ENCODE assay signal across 2 cellular contexts in genomic region chr16:2468725-2469398, GRCh38.
A peak's percentile ranks its signal among the peaks of the same experiment; 100 is the strongest.
TF ChIP-seq lines count a peak whose summit lies in the region.

No MANE protein-coding gene starts in this region.

TF ChIP-seq in GM12891, 5 proteins besides CTCF, POLR2A, EP300 and RAD21:
- no peak for TF ChIP-seq PAX5 (IDR thresholded peaks at IDR 0.05; ENCODE audit: insufficient read depth, low read length, severe bottlenecking)
- TF ChIP-seq POU2F2 (IDR thresholded peaks at IDR 0.05; ENCODE audit: low read depth, low read length), result no peak
- no peak for TF ChIP-seq TAF1 (IDR thresholded peaks at IDR 0.05; ENCODE audit: low read depth, low read length)
- TF ChIP-seq POLR2AphosphoS5 (IDR thresholded peaks at IDR 0.05; ENCODE audit: low read depth, low read length), result no peak
- no peak for TF ChIP-seq SPI1 (IDR thresholded peaks at IDR 0.05; ENCODE audit: low read depth, low read length)

TF ChIP-seq in HepG2, 621 proteins besides CTCF, POLR2A, EP300 and RAD21:
- TF ChIP-seq AKAP8 (CRISPR knock-in tag; IDR thresholded peaks at IDR 0.05), result 0 out of 2 replicates have a peak, but pooled peaks have one; percentile 12
- TF ChIP-seq HES4 (CRISPR knock-in tag; IDR thresholded peaks at IDR 0.05; ENCODE audit: borderline replicate concordance), result no peak
- TF ChIP-seq ZSCAN20 (CRISPR knock-in tag; IDR thresholded peaks at IDR 0.05; ENCODE audit: borderline replicate concordance), result no peak
- TF ChIP-seq CAMTA2 (CRISPR knock-in tag; IDR thresholded peaks at IDR 0.05; ENCODE audit: borderline replicate concordance), result no peak
- TF ChIP-seq CREM (IDR thresholded peaks at IDR 0.05), result no peak
- no peak for TF ChIP-seq CREM (CRISPR knock-in tag; IDR thresholded peaks at IDR 0.05)
- TF ChIP-seq MTF1 (CRISPR knock-in tag; IDR thresholded peaks at IDR 0.05), result 0 out of 2 replicates have a peak, but pooled peaks have one; percentile 21
- TF ChIP-seq PATZ1 (CRISPR knock-in tag; IDR thresholded peaks at IDR 0.05), result no peak
- TF ChIP-seq ELF1 (CRISPR knock-in tag; IDR thresholded peaks at IDR 0.05), result no peak
- TF ChIP-seq NFIC (IDR thresholded peaks at IDR 0.05; ENCODE audit: low read length), result no peak
- no peak for TF ChIP-seq ZFYVE20 (CRISPR knock-in tag; IDR thresholded peaks at IDR 0.05; ENCODE audit: borderline replicate concordance, low read depth)
- TF ChIP-seq ZNF296 (CRISPR knock-in tag; conservative IDR thresholded peaks at IDR 0.05), result 0 out of 2 replicates have a peak, but pooled peaks have one; percentile 32
- TF ChIP-seq SAP130 (CRISPR knock-in tag; IDR thresholded peaks at IDR 0.05; ENCODE audit: low read depth), result peak; percentile 34; the same call in 1 of the 2 replicates
- no peak for TF ChIP-seq DPF2 (CRISPR knock-in tag; IDR thresholded peaks at IDR 0.05; ENCODE audit: borderline replicate concordance, low read depth)
